ENCODE assay signal across 8 cellular contexts in genomic region chr7:74254858-74255379, GRCh38. TPM values are rescaled to one million over a fixed set of nuclear protein-coding genes. Genes with fewer than 3 reads are reported as not detected.
DNase-seq lines count a peak whose midpoint lies in the region; ATAC-seq and TF ChIP-seq lines count a peak whose summit lies in the region.

No MANE protein-coding gene starts in this region.

- H3K9me3 ChIP-seq in esophagus (ENCODE audit: control insufficient read depth in 2 of 2, insufficient read depth in 1 of 2, low read depth in 1 of 2, low read length in 1 of 2) (no peaks in the 10 kb centered on the region), prostate gland (no peaks in the 10 kb centered on the region)

- H3K27me3 ChIP-seq in esophagus (ENCODE audit: control insufficient read depth in 1 of 2, insufficient read depth in 2 of 2, low read length in 2 of 2) (no peaks in the 10 kb centered on the region), prostate gland (replicated peaks; ENCODE audit: insufficient read depth) (no peaks in the 10 kb centered on the region)

- H3K27ac ChIP-seq in RWPE1, result peak overlapping the region; percentile 91
- peak overlapping the region; percentile 95 to 98 for H3K27ac ChIP-seq in esophagus (ENCODE audit: low read depth in 2 of 2, low read length in 1 of 2)
- H3K27ac ChIP-seq in prostate gland, result peak overlapping the region; percentile 88 to 96

- H3K4me1 ChIP-seq in esophagus (ENCODE audit: control insufficient read depth in 2 of 2, insufficient read depth in 2 of 2, low read length in 1 of 2) (peaks cover 0 to 2% of the 10 kb centered on the region in 2 donors), prostate gland (replicated peaks) (no peaks in the 10 kb centered on the region)

- intact Hi-C loops in prostate gland (cut with DNase I), result no loop called here

- TF ChIP-seq CTCF in GM12864 (IDR thresholded peaks at IDR 0.05; ENCODE audit: low read depth, low read length, missing control alignments), result no peak
- TF ChIP-seq CTCF in RWPE1 (conservative IDR thresholded peaks at IDR 0.05; ENCODE audit: low read depth), result no peak
- TF ChIP-seq CTCF in prostate gland (IDR thresholded peaks at IDR 0.05), result no peak

- no peak for ATAC-seq in HG03045 (IDR thresholded peaks at IDR 0.05; ENCODE audit: unreplicated experiment)

- CTCF ChIA-PET in RWPE1 (lab: Yijun Ruan, JAX), result interaction anchor here (0.7 to 1.2 kb wide), 2 partner anchors 11 to 146 kb away, joined by 3 to 6 read pairs; no protein-coding TSS in a partner anchor

- peak overlapping the region; percentile 87 for H3K4me3 ChIP-seq in GM12864 (ENCODE audit: low read depth, low read length)
- H3K4me3 ChIP-seq in esophagus (ENCODE audit: low read depth in 1 of 2, low read length in 2 of 2), result peak overlapping the region; percentile 58 to 87
- H3K4me3 ChIP-seq in prostate gland, result peak overlapping the region; percentile 80 to 85

- 15 to 16% methylated on average over 20 of the region's 20 CpGs for whole genome bisulfite sequencing in esophagus, 2 donors
- WGBS in prostate gland, result 19% methylated on average over 20 of the region's 20 CpGs

- DNase-seq in GM12864 (ENCODE audit: low read depth) (no peak), RWPE1 (ENCODE audit: low spot score) (no peak), prostate gland (ENCODE audit: low spot score) (no peak), SKM-1 treated with dmso at 0.1 percent for 144 hours (lab: John Stamatoyannopoulos, UW; ENCODE audit: unreplicated experiment) (no peak), AG20443 (ENCODE audit: low spot score) (no peak)
- no peak for DNase-seq in stimulated activated CD4-positive, alpha-beta T cell treated with anti-CD3 and anti-CD28 coated beads, Interleukin-4, amount 100 ng/mL, for 24 hours

- no peak for TF ChIP-seq POLR2A in prostate gland (IDR thresholded peaks at IDR 0.05)

- peaks cover 0 to 6% of the 10 kb centered on the region in 2 donors for H3K36me3 ChIP-seq in esophagus (ENCODE audit: control insufficient read depth in 2 of 2, insufficient read depth in 2 of 2, low read length in 1 of 2)
- no peaks in the 10 kb centered on the region for H3K36me3 ChIP-seq in prostate gland

- POLR2A ChIA-PET in RWPE1 (lab: Yijun Ruan, JAX; ENCODE audit: low non-redundant PET), result no interaction called here

RNA-seq across cellular contexts. Expression of gene RFC2, which starts 0.7 kb away (rescaled TPM):
- polyA plus RNA-seq in esophagus, result 10 to 100 TPM; 20.0 to 26.7 TPM
- 10 to 100 TPM; 15.6 to 21.9 TPM for total RNA-seq in prostate gland

RNA-seq across cellular contexts. Expression of gene CLIP2, which starts 34.3 kb away (rescaled TPM):
- polyA plus RNA-seq in esophagus, result 1 to 10 TPM; 5.5 to 6.3 TPM
- total RNA-seq in prostate gland, result 10 to 100 TPM; 18.6 to 24.1 TPM

RNA-seq across cellular contexts. Expression of gene LAT2, which starts 45.1 kb away (rescaled TPM):
- 1 to 10 TPM; 1.8 to 3.0 TPM for polyA plus RNA-seq in esophagus
- total RNA-seq in prostate gland, result 1 to 10 TPM; 4.8 to 7.2 TPM
